ENCODE assay signal across 22 cellular contexts in the genomic region with DNA sequence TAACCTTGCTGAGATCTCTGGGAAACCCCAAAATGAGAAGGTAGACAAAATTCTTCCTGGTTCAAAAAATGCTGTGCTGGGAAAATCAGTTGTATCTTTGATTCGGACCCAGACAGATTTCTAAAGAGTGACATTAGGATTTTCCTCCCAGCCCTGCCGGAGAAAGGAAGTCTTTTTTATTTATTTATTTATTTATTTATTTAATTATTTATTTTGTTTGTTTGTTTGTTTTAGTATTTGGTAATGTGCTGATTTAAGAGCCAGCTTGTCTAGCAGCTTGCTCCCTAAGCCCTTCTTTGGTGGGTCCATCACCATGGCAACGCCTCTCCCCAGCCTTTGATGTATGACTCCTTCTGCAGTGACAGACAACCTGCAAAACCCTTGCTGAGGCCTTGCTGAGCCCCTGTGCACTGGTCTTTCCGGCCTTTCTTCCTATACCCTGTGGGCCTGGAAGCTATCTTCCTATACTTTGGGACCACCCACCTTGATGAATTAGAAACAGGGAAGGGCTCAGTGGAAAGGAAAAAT.
DNase-seq lines count a peak whose midpoint lies in the region; ATAC-seq, FAIRE-seq and TF ChIP-seq lines count a peak whose summit lies in the region.
"Had no signal": no experiment of that assay in that cellular context is flagged by ENCODE, and none has a peak within 500 bp of the region (broad histone marks: within the 10 kb centered on the region; RNA-seq: fewer than 3 reads in every experiment).

No MANE protein-coding gene starts in this region.

- H3K9me2 ChIP-seq in SK-N-SH, result no peaks in the 10 kb centered on the region

- peaks cover 20% of the 10 kb centered on the region for H3F3A ChIP-seq in SK-N-SH (replicated peaks; ENCODE audit: insufficient read depth)

- DNase-seq in SK-N-SH (no peak), choroid plexus epithelial cell (ENCODE audit: low read depth) (peak; percentile 38), nephron progenitor cell (peak; percentile 25), islet precursor cell (no peak), small intestine (no peak)
- no peak for DNase-seq in activated CD4-positive, alpha-beta T cell treated with anti-CD3 and anti-CD28 coated beads for 48 hours
- DNase-seq: activated CD4-positive, alpha-beta T cell treated with anti-CD3 and anti-CD28 coated beads, Interleukin-2, amount 10 ng/mL, durations not matched to agents 24 days and 14 days; effector memory CD8-positive, alpha-beta T cell; hippocampal formation; left colon; MM.1S; NCI-H1694 treated with DMSO at 0.1 percent for 48 hours; NCI-H510A; OCI-M1; ovary; stimulated activated CD4-positive, alpha-beta T cell treated with anti-CD3 and anti-CD28 coated beads, Interleukin-1b, Interleukin-23, amount 100 ng/mL, for 48 hours; stimulated activated naive CD8-positive, alpha-beta T cell treated with anti-CD3 and anti-CD28 coated beads, Interleukin-15, amount 100 ng/mL, for 72 hours had no signal

- H3K36me3 ChIP-seq in SK-N-SH (replicated peaks in 1 of 2; ENCODE audit: control insufficient read depth in 1 of 2, insufficient read depth in 2 of 2, low read length in 1 of 2) (no peaks in the 10 kb centered on the region), HEK293 (ENCODE audit: control insufficient read depth in 2 of 2, insufficient read depth in 1 of 2, low read length in 2 of 2) (no peaks in the 10 kb centered on the region), small intestine (ENCODE audit: control insufficient read depth in 2 of 2, insufficient read depth in 2 of 2, low read length in 2 of 2) (no peaks in the 10 kb centered on the region)
- H3K36me3 ChIP-seq: ovary had no signal

- no peaks in the 10 kb centered on the region for H3K79me2 ChIP-seq in SK-N-SH (ENCODE audit: insufficient read depth)

- CTCF ChIA-PET in SK-N-SH (lab: Yijun Ruan, JAX), result no interaction called here
- CTCF ChIA-PET in HEK293 (lab: Yijun Ruan, JAX), result interaction anchor here (0.6 kb wide), 1 partner anchor 504 kb away, joined by 4 read pairs; no protein-coding TSS in a partner anchor

- peak overlapping the region; percentile 26; the same call in 1 of the 2 replicates for H3K9ac ChIP-seq in SK-N-SH

- H3K27ac Mint-ChIP-seq in nephron progenitor cell, result no peak overlapping the region
- H3K27ac Mint-ChIP-seq: activated CD4-positive, alpha-beta T cell treated with anti-CD3 and anti-CD28 coated beads, Interleukin-2, amount 10 ng/mL, durations not matched to agents 24 days and 14 days; effector memory CD8-positive, alpha-beta T cell; stimulated activated naive CD8-positive, alpha-beta T cell treated with anti-CD3 and anti-CD28 coated beads, Interleukin-15, amount 100 ng/mL, for 72 hours had no signal

- H3K27me3 ChIP-seq in SK-N-SH (ENCODE audit: insufficient read depth) (no peaks in the 10 kb centered on the region), small intestine (ENCODE audit: control insufficient read depth in 2 of 2, insufficient read depth in 2 of 2, low read length in 2 of 2) (no peaks in the 10 kb centered on the region)
- H3K27me3 ChIP-seq: ovary had no signal

- H3K4me1 ChIP-seq in SK-N-SH (ENCODE audit: control insufficient read depth in 1 of 2, insufficient read depth in 2 of 2, low read depth in 1 of 2, low read length in 1 of 2), result peaks cover 0 to 17% of the 10 kb centered on the region in 2 experiments; a peak in 2 of 4 replicates
- H3K4me1 ChIP-seq in HEK293 (ENCODE audit: control insufficient read depth, insufficient read depth, low read length), result no peaks in the 10 kb centered on the region
- peaks cover 0 to 2% of the 10 kb centered on the region in 2 donors for H3K4me1 ChIP-seq in small intestine (ENCODE audit: control insufficient read depth in 2 of 2, insufficient read depth in 1 of 2, low read depth in 1 of 2, low read length in 1 of 2)

- POLR2A ChIA-PET in SK-N-SH (lab: Yijun Ruan, JAX), result no interaction called here
- POLR2A ChIA-PET in HEK293 (lab: Yijun Ruan, JAX), result no interaction called here

- no peak for TF ChIP-seq CTCF in SK-N-SH (IDR thresholded peaks at IDR 0.05)
- TF ChIP-seq CTCF in HEK293 (tag by site-specific recombination; IDR thresholded peaks at IDR 0.05), result no peak
- no peak for TF ChIP-seq CTCF in choroid plexus epithelial cell (conservative IDR thresholded peaks at IDR 0.05; ENCODE audit: low read depth, low read length)
- TF ChIP-seq CTCF in nephron progenitor cell (IDR thresholded peaks at IDR 0.05), result no peak

- no peak overlapping the region for H2AFZ ChIP-seq in SK-N-SH (ENCODE audit: low read depth)

- no peak overlapping the region for H3K4me3 ChIP-seq in SK-N-SH (ENCODE audit: low read depth in 2 of 2, low read length in 1 of 2)
- no peak overlapping the region for H3K4me3 ChIP-seq in HEK293 (ENCODE audit: low read depth, low read length)
- no peak overlapping the region for H3K4me3 ChIP-seq in choroid plexus epithelial cell (ENCODE audit: low read depth, low read length)
- H3K4me3 ChIP-seq in small intestine (ENCODE audit: low read depth in 1 of 2, low read length in 2 of 2), result no peak overlapping the region
- H3K4me3 ChIP-seq: ovary, SK-N-MC had no signal

- no peak for TF ChIP-seq RAD21 in SK-N-SH (IDR thresholded peaks at IDR 0.05; ENCODE audit: low read length)

- no peak for TF ChIP-seq EP300 in SK-N-SH (IDR thresholded peaks at IDR 0.05; ENCODE audit: borderline replicate concordance in 1 of 2, low read depth in 1 of 2, low read length in 1 of 2)

- H4K20me1 ChIP-seq in SK-N-SH (ENCODE audit: insufficient read depth), result no peaks in the 10 kb centered on the region

- H3K4me2 ChIP-seq in SK-N-SH, result peak overlapping the region; percentile 36

- no peaks in the 10 kb centered on the region for H3K36me3 Mint-ChIP-seq in nephron progenitor cell (ENCODE audit: low read depth)

- no peak for ATAC-seq in SK-N-SH treated with all-trans-retinoic acid at 6 μM for 48 hours
- ATAC-seq: effector memory CD8-positive, alpha-beta T cell; left colon; sciatic nerve; stimulated activated naive CD8-positive, alpha-beta T cell treated with anti-CD3 and anti-CD28 coated beads, Interleukin-15, amount 100 ng/mL, for 72 hours had no signal

- H3K9me3 Mint-ChIP-seq in nephron progenitor cell, result no peaks in the 10 kb centered on the region
- H3K9me3 Mint-ChIP-seq: activated CD4-positive, alpha-beta T cell treated with anti-CD3 and anti-CD28 coated beads, Interleukin-2, amount 10 ng/mL, durations not matched to agents 24 days and 14 days; effector memory CD8-positive, alpha-beta T cell; stimulated activated naive CD8-positive, alpha-beta T cell treated with anti-CD3 and anti-CD28 coated beads, Interleukin-15, amount 100 ng/mL, for 72 hours had no signal

- peaks cover 11% of the 10 kb centered on the region for H3K4me1 Mint-ChIP-seq in nephron progenitor cell
- H3K4me1 Mint-ChIP-seq: activated CD4-positive, alpha-beta T cell treated with anti-CD3 and anti-CD28 coated beads, Interleukin-2, amount 10 ng/mL, durations not matched to agents 24 days and 14 days had no signal

- H3K27me3 Mint-ChIP-seq in nephron progenitor cell (ENCODE audit: low read depth, poor library complexity), result peaks cover 8% of the 10 kb centered on the region
- H3K27me3 Mint-ChIP-seq: stimulated activated naive CD8-positive, alpha-beta T cell treated with anti-CD3 and anti-CD28 coated beads, Interleukin-15, amount 100 ng/mL, for 72 hours had no signal

- WGBS in SK-N-SH (ENCODE audit: low lambda C conversion rate), result 74% methylated on average over 4 of the region's 4 CpGs
- 80 to 83% (median 82%) methylated on average over 4 of the region's 4 CpGs for WGBS in small intestine, 3 donors

- H3K4me3 Mint-ChIP-seq in nephron progenitor cell, result no peak overlapping the region
- H3K4me3 Mint-ChIP-seq: activated CD4-positive, alpha-beta T cell treated with anti-CD3 and anti-CD28 coated beads, Interleukin-2, amount 10 ng/mL, durations not matched to agents 24 days and 14 days; effector memory CD8-positive, alpha-beta T cell; stimulated activated naive CD8-positive, alpha-beta T cell treated with anti-CD3 and anti-CD28 coated beads, Interleukin-15, amount 100 ng/mL, for 72 hours had no signal

- H3K27ac ChIP-seq in SK-N-SH (ENCODE audit: low read depth in 2 of 2, low read length in 1 of 2), result peak overlapping the region in 1 of 2 experiments; percentile 94; a peak in 2 of 4 replicates
- H3K27ac ChIP-seq in HEK293 (ENCODE audit: extremely low read depth, low read depth, low read length), result no peak overlapping the region
- H3K27ac ChIP-seq in small intestine (ENCODE audit: low read depth in 1 of 2, low read length in 1 of 2), result peak overlapping the region in 1 of 2 donors; percentile 64
- H3K27ac ChIP-seq: ovary, SK-N-MC had no signal

- no peak for FAIRE-seq in small intestine (lab: Jason Lieb, UNC)
- FAIRE-seq: urothelium cell line had no signal

- H3K9me3 ChIP-seq in SK-N-SH, result no peaks in the 10 kb centered on the region
- no peaks in the 10 kb centered on the region for H3K9me3 ChIP-seq in HEK293 (ENCODE audit: control insufficient read depth, insufficient read depth, low read depth, low read length)
- no peaks in the 10 kb centered on the region for H3K9me3 ChIP-seq in small intestine (ENCODE audit: control insufficient read depth, low read depth)
- H3K9me3 ChIP-seq: ovary had no signal

TF ChIP-seq in SK-N-SH, 30 proteins besides CTCF, POLR2A, EP300 and RAD21 (continues in another document):
- no peak for TF ChIP-seq YY1 (IDR thresholded peaks at IDR 0.05; ENCODE audit: low read depth)

TF ChIP-seq in SK-N-SH treated with all-trans-retinoic acid at 6 μM for 48 hours, 23 proteins besides CTCF, POLR2A, EP300 and RAD21 (continues in another document):
- TF ChIP-seq SNAI2 (CRISPR knock-in tag; IDR thresholded peaks at IDR 0.05) (no peak), PPARA (CRISPR knock-in tag; IDR thresholded peaks at IDR 0.05; ENCODE audit: borderline replicate concordance) (no peak), ZNF70 (CRISPR knock-in tag; IDR thresholded peaks at IDR 0.05) (no peak), ZC3H10 (CRISPR knock-in tag; IDR thresholded peaks at IDR 0.05) (no peak), BACH2 (CRISPR knock-in tag; IDR thresholded peaks at IDR 0.05; ENCODE audit: borderline replicate concordance) (no peak), ZFP3 (CRISPR knock-in tag; IDR thresholded peaks at IDR 0.05) (no peak), TCF4 (CRISPR knock-in tag; IDR thresholded peaks at IDR 0.05; ENCODE audit: borderline replicate concordance) (no peak), TOX (CRISPR knock-in tag; IDR thresholded peaks at IDR 0.05; ENCODE audit: borderline replicate concordance) (no peak), ISL1 (CRISPR knock-in tag; IDR thresholded peaks at IDR 0.05) (no peak)

TF ChIP-seq in HEK293, 187 proteins besides CTCF, POLR2A, EP300 and RAD21 (continues in another document):
- TF ChIP-seq ZNF544 (tag by site-specific recombination; IDR thresholded peaks at IDR 0.05) (no peak), ZNF548 (tag by site-specific recombination; IDR thresholded peaks at IDR 0.05) (no peak), ZNF776 (tag by site-specific recombination; IDR thresholded peaks at IDR 0.05; ENCODE audit: borderline replicate concordance) (no peak)

Comparison
In these comparisons a context has a peak if more than half of its experiments do, and no peak if none do; other contexts are left out.
1. DNase-seq: peak in choroid plexus epithelial cell (single experiment) and nephron progenitor cell (single experiment); none in SK-N-SH (single experiment), islet precursor cell (single experiment), small intestine (single experiment) and activated CD4-positive, alpha-beta T cell treated with anti-CD3 and anti-CD28 coated beads for 48 hours (single experiment).